Comparison of ENCODE assay signal across 18 cellular contexts in genomic region chrX:136210243-136210642, GRCh38. TPM values are rescaled to one million over a fixed set of nuclear protein-coding genes. Genes with fewer than 3 reads are reported as not detected.
DNase-seq lines count a peak whose midpoint lies in the region; ATAC-seq and TF ChIP-seq lines count a peak whose summit lies in the region.
"Had no signal": no experiment of that assay in that cellular context is flagged by ENCODE, and none has a peak within 500 bp of the region (broad histone marks: within the 10 kb centered on the region; RNA-seq: fewer than 3 reads in every experiment).

No MANE protein-coding gene starts in this region.

- no peaks in the 10 kb centered on the region for H3K9me3 Mint-ChIP-seq in activated B cell treated with CpG ODN at 0.5 μM for 24 hours
- H3K9me3 Mint-ChIP-seq: activated naive CD8-positive, alpha-beta T cell treated with anti-CD3 and anti-CD28 coated beads for 36 hours; stimulated activated naive CD8-positive, alpha-beta T cell treated with anti-CD3 and anti-CD28 coated beads, Interleukin-15, Interleukin-2, amounts not matched to agents 100 ng/mL and 50 ng/mL, for 24 hours had no signal

- no peak for TF ChIP-seq POLR2A in sigmoid colon (IDR thresholded peaks at IDR 0.05)

- peaks cover 0 to 31% (median 14%) of the 10 kb centered on the region in 4 donors for H3K36me3 ChIP-seq in sigmoid colon

- no peaks in the 10 kb centered on the region for H3K27me3 Mint-ChIP-seq in activated B cell treated with CpG ODN at 0.5 μM for 24 hours
- H3K27me3 Mint-ChIP-seq: activated naive CD8-positive, alpha-beta T cell treated with anti-CD3 and anti-CD28 coated beads for 36 hours; stimulated activated naive CD8-positive, alpha-beta T cell treated with anti-CD3 and anti-CD28 coated beads, Interleukin-15, Interleukin-2, amounts not matched to agents 100 ng/mL and 50 ng/mL, for 24 hours had no signal

- CTCF ChIA-PET in activated B cell treated with CpG ODN at 0.5 μM for 24 hours (lab: Charles Lee), result interaction anchor here (2.9 kb wide), 1 partner anchor 182 kb away, joined by 21 read pairs; no protein-coding TSS in a partner anchor

- no peak for TF ChIP-seq EP300 in sigmoid colon (IDR thresholded peaks at IDR 0.05)

- H3K4me1 Mint-ChIP-seq in activated B cell treated with CpG ODN at 0.5 μM for 24 hours, result peaks cover 37% of the 10 kb centered on the region
- H3K4me1 Mint-ChIP-seq: activated naive CD8-positive, alpha-beta T cell treated with anti-CD3 and anti-CD28 coated beads for 36 hours had no signal

- H3K4me3 ChIP-seq in HL-60 (replicated peaks; ENCODE audit: insufficient read depth, low read length) (peak overlapping the region; percentile 12; the same call in 1 of the 2 replicates), sigmoid colon (no peak overlapping the region)
- H3K4me3 ChIP-seq: MG63 had no signal

- H3K27me3 ChIP-seq in HL-60 (ENCODE audit: insufficient read depth, poor library complexity, severe bottlenecking) (no peaks in the 10 kb centered on the region), sigmoid colon (no peaks in the 10 kb centered on the region)
- H3K27me3 ChIP-seq: MG63 had no signal

- no peaks in the 10 kb centered on the region for H3K36me3 Mint-ChIP-seq in activated B cell treated with CpG ODN at 0.5 μM for 24 hours (ENCODE audit: low read depth)

- peak overlapping the region; percentile 58 for H3K4me3 Mint-ChIP-seq in activated B cell treated with CpG ODN at 0.5 μM for 24 hours
- H3K4me3 Mint-ChIP-seq: activated naive CD8-positive, alpha-beta T cell treated with anti-CD3 and anti-CD28 coated beads for 36 hours; nephron; stimulated activated naive CD8-positive, alpha-beta T cell treated with anti-CD3 and anti-CD28 coated beads, Interleukin-15, Interleukin-2, amounts not matched to agents 100 ng/mL and 50 ng/mL, for 24 hours had no signal

- intact Hi-C loops in activated B cell treated with CpG ODN at 0.5 μM for 24 hours (cut with micrococcal nuclease) (loop anchor here (5.0 kb wide), 1 partner anchor 42 kb away; the partner anchor contains the start of gene MAP7D3), sigmoid colon (cut with DNase I) (loop anchor here (2.0 kb wide), 1 partner anchor 41 kb away; no protein-coding TSS in a partner anchor)

- H3K4me1 ChIP-seq in sigmoid colon, result peaks cover 0 to 53% (median 45%) of the 10 kb centered on the region in 4 donors

- no peaks in the 10 kb centered on the region for H3K9me3 ChIP-seq in sigmoid colon
- H3K9me3 ChIP-seq: MG63, SK-N-SH had no signal

- peak in 1 of 2 experiments; percentile 30 for DNase-seq in HL-60 (ENCODE audit: low read depth in 1 of 2, low spot score in 1 of 2)
- no peak for DNase-seq in activated B cell treated with CpG ODN at 0.5 μM for 24 hours
- DNase-seq in sigmoid colon, result no peak
- no peak for DNase-seq in stimulated activated CD4-positive, alpha-beta T cell treated with anti-CD3 and anti-CD28 coated beads, Interleukin-1b, Interleukin-23, amount 100 ng/mL, for 48 hours
- no peak for DNase-seq in activated CD8-positive, alpha-beta memory T cell treated with anti-CD3 and anti-CD28 coated beads, Interleukin-2, amount 50 U/mL, for 4 hours
- DNase-seq in DMS 273 (lab: John Stamatoyannopoulos, UW; ENCODE audit: unreplicated experiment), result no peak
- no peak for DNase-seq in NCI-H2107 treated with DMSO at 0.1 percent for 48 hours (lab: John Stamatoyannopoulos, UW; ENCODE audit: unreplicated experiment)
- DNase-seq: activated CD4-positive, CD25-positive, alpha-beta regulatory T cell; activated naive CD8-positive, alpha-beta T cell treated with anti-CD3 and anti-CD28 coated beads for 36 hours; central memory CD4-positive, alpha-beta T cell; hippocampal formation; MG63; NCI-H2227 treated with DMSO at 0.1 percent for 48 hours; SK-N-SH had no signal

- WGBS in sigmoid colon, 2 donors, result 48 to 75% methylated on average over 7 of the region's 7 CpGs

- ATAC-seq in GM18861 (IDR thresholded peaks at IDR 0.05; ENCODE audit: unreplicated experiment), result peak; percentile 59
- ATAC-seq in activated B cell treated with CpG ODN at 0.5 μM for 24 hours (ENCODE audit: low read depth), result peak; percentile 94

- H3K27ac ChIP-seq in HL-60 (replicated peaks) (peak overlapping the region; percentile 65), sigmoid colon (peak overlapping the region; percentile 78 to 99 (median 95))
- H3K27ac ChIP-seq: C4-2B had no signal

- POLR2A ChIA-PET in activated B cell treated with CpG ODN at 0.5 μM for 24 hours (lab: Charles Lee), result interaction anchor here (0.6 kb wide), 1 partner anchor 28 kb away, joined by 3 read pairs; no protein-coding TSS in a partner anchor

- no peak for TF ChIP-seq CTCF in HL-60 (IDR thresholded peaks at IDR 0.05; ENCODE audit: insufficient read depth, low read length)
- no peak for TF ChIP-seq CTCF in activated B cell treated with CpG ODN at 0.5 μM for 24 hours (IDR thresholded peaks at IDR 0.05)
- TF ChIP-seq CTCF in sigmoid colon (IDR thresholded peaks at IDR 0.05), result no peak

- H3K27ac Mint-ChIP-seq in activated B cell treated with CpG ODN at 0.5 μM for 24 hours, result peak overlapping the region; percentile 52
- H3K27ac Mint-ChIP-seq: activated naive CD8-positive, alpha-beta T cell treated with anti-CD3 and anti-CD28 coated beads for 36 hours; stimulated activated naive CD8-positive, alpha-beta T cell treated with anti-CD3 and anti-CD28 coated beads, Interleukin-15, Interleukin-2, amounts not matched to agents 100 ng/mL and 50 ng/mL, for 24 hours had no signal

RNA-seq across cellular contexts. Expression of gene MAP7D3, which starts 41.0 kb away (rescaled TPM):
- total RNA-seq in activated B cell treated with CpG ODN at 0.5 μM for 24 hours, result 11.2 and 12.2 TPM in 2 replicates
- total RNA-seq in sigmoid colon, result 10 to 100 TPM; 11.3 to 21.0 (median 14.2) TPM
- 1 to 10 TPM in 2 of 3 donors, under 1 TPM in 1; 0.92 to 3.6 (median 3.0) TPM for polyA plus RNA-seq in sigmoid colon
